In the genomic region with DNA sequence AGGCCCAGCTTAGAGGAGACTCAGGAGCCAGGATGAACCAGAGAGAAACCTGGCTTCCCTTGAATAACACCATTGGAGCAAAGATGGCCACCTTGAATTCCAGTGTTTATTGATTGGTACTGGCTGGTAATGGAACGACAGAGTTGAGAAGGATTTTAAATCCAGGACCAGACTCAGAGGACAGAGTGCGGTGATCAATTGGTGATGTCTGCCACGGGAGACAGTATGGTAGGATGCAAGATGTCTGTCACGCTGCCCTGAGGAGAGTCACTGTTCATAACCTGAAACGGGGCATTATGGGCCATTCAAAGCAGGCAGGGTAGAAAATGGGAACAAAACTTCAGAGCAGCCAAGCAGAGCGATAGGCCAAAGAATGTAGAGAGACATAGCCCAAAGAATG, we compare ENCODE assay signal across 26 cellular contexts. TPM values are rescaled to one million over a fixed set of nuclear protein-coding genes. Genes with fewer than 3 reads are reported as not detected.
DNase-seq lines count a peak whose midpoint lies in the region; FAIRE-seq and TF ChIP-seq lines count a peak whose summit lies in the region.
"Had no signal": no experiment of that assay in that cellular context is flagged by ENCODE, and none has a peak within 500 bp of the region (broad histone marks: within the 10 kb centered on the region; RNA-seq: fewer than 3 reads in every experiment).

No MANE protein-coding gene starts in this region.

- no peaks in the 10 kb centered on the region for H3K9me3 ChIP-seq in vagina
- H3K9me3 ChIP-seq in hepatocyte (ENCODE audit: low read depth): no peaks in the 10 kb centered on the region
- H3K9me3 ChIP-seq: A549; BE2C; BLaER1 treated with 17β-estradiol and CSF1 and Interleukin-3, amounts not matched to agents 10 nM and 100 nM; HAP-1 had no signal

- 93% methylated on average over 6 of the region's 6 CpGs for WGBS in hepatocyte (ENCODE audit: low lambda C conversion rate, missing lambda C conversion rate)

- no peaks in the 10 kb centered on the region for H3K4me1 ChIP-seq in vagina
- H3K4me1 ChIP-seq in hepatocyte (ENCODE audit: insufficient read depth): no peaks in the 10 kb centered on the region
- H3K4me1 ChIP-seq: A549, BE2C, HAP-1 had no signal

- H3K27me3 ChIP-seq in H7 (ENCODE audit: control insufficient read depth, insufficient read depth, low read length) (no peaks in the 10 kb centered on the region), bronchial epithelial cell (ENCODE audit: control insufficient read depth, insufficient read depth, low read length) (no peaks in the 10 kb centered on the region), vagina (no peaks in the 10 kb centered on the region), hepatocyte (peaks cover 2% of the 10 kb centered on the region)
- H3K27me3 ChIP-seq: BE2C; BLaER1 treated with 17β-estradiol and CSF1 and Interleukin-3, amounts not matched to agents 10 nM and 100 nM had no signal

- peaks cover 6% of the 10 kb centered on the region for H3K9me3 Mint-ChIP-seq in nephron
- H3K9me3 Mint-ChIP-seq: CD4-positive, alpha-beta T cell; CD8-positive, alpha-beta memory T cell had no signal

- no peaks in the 10 kb centered on the region for H3K4me1 Mint-ChIP-seq in nephron
- H3K4me1 Mint-ChIP-seq: CD14-positive monocyte; CD8-positive, alpha-beta memory T cell; GM23338 had no signal

- H3K36me3 ChIP-seq in H7 (replicated peaks; ENCODE audit: control insufficient read depth, insufficient read depth, low read length): no peaks in the 10 kb centered on the region
- H3K36me3 ChIP-seq in bronchial epithelial cell (ENCODE audit: control insufficient read depth, insufficient read depth, low read length): no peaks in the 10 kb centered on the region
- H3K36me3 ChIP-seq in vagina: no peaks in the 10 kb centered on the region
- H3K36me3 ChIP-seq in hepatocyte (replicated peaks; ENCODE audit: insufficient read depth, low read depth): no peaks in the 10 kb centered on the region
- H3K36me3 ChIP-seq: BE2C; BLaER1 treated with 17β-estradiol and CSF1 and Interleukin-3, amounts not matched to agents 10 nM and 100 nM; HAP-1 had no signal

- intact Hi-C loops in vagina (cut with DNase I): no loop called here

- H3K4me2 ChIP-seq in hepatocyte: no peak overlapping the region
- H3K4me2 ChIP-seq: A549; BLaER1 treated with 17β-estradiol and CSF1 and Interleukin-3, amounts not matched to agents 10 nM and 100 nM; GM23338 had no signal

- H3K36me3 Mint-ChIP-seq in nephron (ENCODE audit: low read depth): no peaks in the 10 kb centered on the region
- H3K36me3 Mint-ChIP-seq: CD14-positive monocyte; CD8-positive, alpha-beta memory T cell had no signal

- H3K79me2 ChIP-seq in hepatocyte: no peaks in the 10 kb centered on the region

- TF ChIP-seq CTCF in bronchial epithelial cell (IDR thresholded peaks at IDR 0.05; ENCODE audit: insufficient read depth, low read length, severe bottlenecking) (no peak), nephron (IDR thresholded peaks at IDR 0.05; ENCODE audit: unreplicated experiment in 3 of 3) (no peak), vagina (IDR thresholded peaks at IDR 0.05) (no peak), hepatocyte (IDR thresholded peaks at IDR 0.05; ENCODE audit: poor library complexity) (no peak)

- no peak overlapping the region for H2AFZ ChIP-seq in hepatocyte
- H2AFZ ChIP-seq: GM23338 had no signal

- H4K20me1 ChIP-seq in hepatocyte (ENCODE audit: insufficient read depth, poor library complexity, severe bottlenecking): no peaks in the 10 kb centered on the region
- H4K20me1 ChIP-seq: BLaER1 treated with 17β-estradiol and CSF1 and Interleukin-3, amounts not matched to agents 10 nM and 100 nM had no signal

- H3K9me2 ChIP-seq in hepatocyte (replicated peaks; ENCODE audit: insufficient read depth): no peaks in the 10 kb centered on the region

- peak; percentile 9 for DNase-seq in H7
- DNase-seq in bronchial epithelial cell (ENCODE audit: low read depth): no peak
- no peak for DNase-seq in urothelium cell line (ENCODE audit: low spot score)
- no peak for DNase-seq in GM12892 (ENCODE audit: insufficient read length)
- no peak for DNase-seq in vagina (ENCODE audit: extremely low spot score in 2 of 2)
- no peak for DNase-seq in hepatocyte (ENCODE audit: low spot score)
- DNase-seq: 8988T; ACHN; AML-193; BE2C; CD4-positive, alpha-beta T cell; CD8-positive, alpha-beta memory T cell; DMS 273 treated with DMSO at 0.1 percent for 48 hours; DMS79; EL; GDM1 had no signal

- H3K27ac ChIP-seq in vagina: no peak overlapping the region
- H3K27ac ChIP-seq in hepatocyte: no peak overlapping the region
- H3K27ac ChIP-seq: A549; BLaER1 treated with 17β-estradiol and CSF1 and Interleukin-3, amounts not matched to agents 10 nM and 100 nM had no signal

- TF ChIP-seq POLR2A in GM12892 (IDR thresholded peaks at IDR 0.05; ENCODE audit: low read depth, low read length): no peak
- no peak for TF ChIP-seq POLR2A in vagina (IDR thresholded peaks at IDR 0.05)

- FAIRE-seq in bronchial epithelial cell (lab: Jason Lieb, UNC) (peak; percentile 52), urothelium cell line (lab: Jason Lieb, UNC) (peak; percentile 94), GM12892 (lab: Jason Lieb, UNC) (no peak)
- FAIRE-seq: A549, D721Med, GM12878, GM18507 had no signal

- no peak overlapping the region for H3K4me3 Mint-ChIP-seq in nephron
- H3K4me3 Mint-ChIP-seq: CD14-positive monocyte; CD4-positive, alpha-beta T cell; CD8-positive, alpha-beta memory T cell; GM23338 had no signal

- H3K27ac Mint-ChIP-seq in nephron: peak overlapping the region; percentile 43 to 59 (median 52)
- H3K27ac Mint-ChIP-seq: CD4-positive, alpha-beta T cell; CD8-positive, alpha-beta memory T cell; GM23338 had no signal

- H3K4me3 ChIP-seq in H7 (ENCODE audit: insufficient read depth, low read depth, low read length) (no peak overlapping the region), bronchial epithelial cell (ENCODE audit: low read depth, low read length) (no peak overlapping the region), vagina (no peak overlapping the region), hepatocyte (no peak overlapping the region)
- H3K4me3 ChIP-seq: A549; BLaER1 treated with 17β-estradiol and CSF1 and Interleukin-3, amounts not matched to agents 10 nM and 100 nM; GM12878; GM23338; HAP-1 had no signal

- peaks cover 20% of the 10 kb centered on the region for H3K27me3 Mint-ChIP-seq in nephron (ENCODE audit: low read depth)

RNA-seq across cellular contexts. Expression of a gene that starts 55.4 kb away (rescaled TPM):
- total RNA-seq in H7 (2014; rRNA removed; shearing (Covaris generic)): not detected in 2 replicates
- total RNA-seq in bronchial epithelial cell (not detected in 2 replicates), vagina (not detected), hepatocyte (23.2 and 29.8 TPM in 2 replicates)
- 0.61 TPM for polyA plus RNA-seq in GM12892 (2012; ENCODE audit: missing spikeins)
- 17.7 and 20.6 TPM in 2 replicates for polyA plus RNA-seq in hepatocyte
- total RNA-seq: CD4-positive, alpha-beta T cell; CD8-positive, alpha-beta memory T cell; GM23338; H4 had no signal
- polyA plus RNA-seq: A549; CD14-positive monocyte; CD8-positive, alpha-beta memory T cell; GM23338 had no signal

Comparison
In these comparisons a context has a peak if more than half of its experiments do, and no peak if none do; other contexts are left out.
1. RNA of a gene that starts 55.4 kb away (total RNA-seq): 23.2 to 29.8 TPM in hepatocyte; not detected in H7, not detected in bronchial epithelial cell and not detected in vagina (single experiment); every median in the first group is over 10 times any median in the second.